In genomic region chr19:50835785-50836542, GRCh38 we compare ENCODE assay signal across 1 cellular context.
TF ChIP-seq lines count a peak whose summit lies in the region.

No MANE protein-coding gene starts in this region.

TF ChIP-seq in HepG2, 621 proteins besides CTCF, POLR2A, EP300 and RAD21 (continued from another document and continues in another):
- no peak for TF ChIP-seq NFIC (IDR thresholded peaks at IDR 0.05; ENCODE audit: low read length)
- TF ChIP-seq SNAPC5 (CRISPR knock-in tag; IDR thresholded peaks at IDR 0.05; ENCODE audit: borderline replicate concordance) = 0 out of 2 replicates have a peak, but pooled peaks have one; percentile 62
- peak; percentile 93 for TF ChIP-seq ZSCAN22 (CRISPR knock-in tag; IDR thresholded peaks at IDR 0.05)
- TF ChIP-seq RXRB (CRISPR knock-in tag; IDR thresholded peaks at IDR 0.05; ENCODE audit: borderline replicate concordance) = no peak
- no peak for TF ChIP-seq KLF13 (CRISPR knock-in tag; IDR thresholded peaks at IDR 0.05)
- no peak for TF ChIP-seq ZBTB46 (CRISPR knock-in tag; IDR thresholded peaks at IDR 0.05; ENCODE audit: borderline replicate concordance)
- no peak for TF ChIP-seq RCOR2 (CRISPR knock-in tag; IDR thresholded peaks at IDR 0.05)
- no peak for TF ChIP-seq ZNF775 (CRISPR knock-in tag; IDR thresholded peaks at IDR 0.05; ENCODE audit: borderline replicate concordance)
- no peak for TF ChIP-seq ZEB1 (IDR thresholded peaks at IDR 0.05; ENCODE audit: insufficient replicate concordance, low read depth)
- no peak for TF ChIP-seq NONO (IDR thresholded peaks at IDR 0.05)
- TF ChIP-seq NONO (CRISPR knock-in tag; conservative IDR thresholded peaks at IDR 0.05) = no peak
- TF ChIP-seq ZBTB7A (CRISPR knock-in tag; IDR thresholded peaks at IDR 0.05) = peak; percentile 56; the same call in 1 of the 2 replicates
- TF ChIP-seq HNF4A (CRISPR knock-in tag; IDR thresholded peaks at IDR 0.05) = no peak
- TF ChIP-seq ZNF652 (CRISPR knock-in tag; IDR thresholded peaks at IDR 0.05; ENCODE audit: borderline replicate concordance, low read depth) = no peak
- TF ChIP-seq ATAD3A (CRISPR knock-in tag; IDR thresholded peaks at IDR 0.05) = no peak
- TF ChIP-seq THRA (CRISPR knock-in tag; IDR thresholded peaks at IDR 0.05; ENCODE audit: borderline replicate concordance) = no peak
- no peak for TF ChIP-seq HES4 (CRISPR knock-in tag; IDR thresholded peaks at IDR 0.05; ENCODE audit: borderline replicate concordance)
- no peak for TF ChIP-seq AHR (CRISPR knock-in tag; IDR thresholded peaks at IDR 0.05)
- TF ChIP-seq ZNF18 (CRISPR knock-in tag; IDR thresholded peaks at IDR 0.05; ENCODE audit: insufficient replicate concordance) = no peak
- no peak for TF ChIP-seq ARNT2 (CRISPR knock-in tag; IDR thresholded peaks at IDR 0.05; ENCODE audit: low read depth)
- no peak for TF ChIP-seq DPF2 (CRISPR knock-in tag; IDR thresholded peaks at IDR 0.05; ENCODE audit: borderline replicate concordance, low read depth)
- TF ChIP-seq ZNF619 (CRISPR knock-in tag; IDR thresholded peaks at IDR 0.05) = 0 out of 2 replicates have a peak, but pooled peaks have one; percentile 29
- no peak for TF ChIP-seq TMF1 (CRISPR knock-in tag; IDR thresholded peaks at IDR 0.05; ENCODE audit: low read depth)
- no peak for TF ChIP-seq ZNF362 (CRISPR knock-in tag; IDR thresholded peaks at IDR 0.05; ENCODE audit: borderline replicate concordance)
- no peak for TF ChIP-seq TBP (CRISPR knock-in tag; IDR thresholded peaks at IDR 0.05)
- TF ChIP-seq ZNF562 (CRISPR knock-in tag; IDR thresholded peaks at IDR 0.05; ENCODE audit: borderline replicate concordance) = no peak
- TF ChIP-seq ARHGAP35 (CRISPR knock-in tag; IDR thresholded peaks at IDR 0.05; ENCODE audit: borderline replicate concordance) = no peak
- no peak for TF ChIP-seq ZBTB20 (CRISPR knock-in tag; IDR thresholded peaks at IDR 0.05; ENCODE audit: borderline replicate concordance, low read depth)
- TF ChIP-seq ZBTB39 (CRISPR knock-in tag; IDR thresholded peaks at IDR 0.05) = no peak
- TF ChIP-seq XBP1 (CRISPR knock-in tag; IDR thresholded peaks at IDR 0.05) = no peak
- no peak for TF ChIP-seq ZBTB34 (CRISPR knock-in tag; IDR thresholded peaks at IDR 0.05)
- no peak for TF ChIP-seq KMT2A (CRISPR knock-in tag; IDR thresholded peaks at IDR 0.05)
- no peak for TF ChIP-seq HMGA1 (CRISPR knock-in tag; conservative IDR thresholded peaks at IDR 0.05)
- no peak for TF ChIP-seq ZNF710 (CRISPR knock-in tag; IDR thresholded peaks at IDR 0.05; ENCODE audit: borderline replicate concordance)
- TF ChIP-seq ZNF205 (CRISPR knock-in tag; IDR thresholded peaks at IDR 0.05) = 0 out of 2 replicates have a peak, but pooled peaks have one; percentile 16
- peak; percentile 64 for TF ChIP-seq SP5 (CRISPR knock-in tag; IDR thresholded peaks at IDR 0.05; ENCODE audit: borderline replicate concordance, low read depth)
- peak; percentile 72 for TF ChIP-seq UBTF (CRISPR knock-in tag; IDR thresholded peaks at IDR 0.05)
- TF ChIP-seq CREBL2 (CRISPR knock-in tag; IDR thresholded peaks at IDR 0.05; ENCODE audit: borderline replicate concordance) = no peak
- TF ChIP-seq NRL (CRISPR knock-in tag; IDR thresholded peaks at IDR 0.05; ENCODE audit: borderline replicate concordance) = no peak
- no peak for TF ChIP-seq ZNF430 (CRISPR knock-in tag; IDR thresholded peaks at IDR 0.05)
- TF ChIP-seq LCORL (IDR thresholded peaks at IDR 0.05) = no peak
- TF ChIP-seq LCORL (CRISPR knock-in tag; IDR thresholded peaks at IDR 0.05) = no peak
- TF ChIP-seq ZNF329 (CRISPR knock-in tag; IDR thresholded peaks at IDR 0.05; ENCODE audit: low read depth) = 0 out of 2 replicates have a peak, but pooled peaks have one; percentile 42
- TF ChIP-seq ZNF704 (CRISPR knock-in tag; IDR thresholded peaks at IDR 0.05; ENCODE audit: borderline replicate concordance) = no peak
- TF ChIP-seq ZNF737 (CRISPR knock-in tag; IDR thresholded peaks at IDR 0.05; ENCODE audit: borderline replicate concordance) = no peak
- TF ChIP-seq PCBP1 (IDR thresholded peaks at IDR 0.05; ENCODE audit: borderline replicate concordance, low read depth, low read length) = no peak
- no peak for TF ChIP-seq NCOR1 (IDR thresholded peaks at IDR 0.05; ENCODE audit: borderline replicate concordance, low read length)
- TF ChIP-seq SOX13 (IDR thresholded peaks at IDR 0.05) = no peak
- TF ChIP-seq SOX13 (CRISPR knock-in tag; conservative IDR thresholded peaks at IDR 0.05 in 1 of 2, IDR thresholded peaks at IDR 0.05 in 1 of 2) = no peak
- TF ChIP-seq MED8 (CRISPR knock-in tag; IDR thresholded peaks at IDR 0.05; ENCODE audit: insufficient replicate concordance) = no peak
- TF ChIP-seq ZNF143 (CRISPR knock-in tag; IDR thresholded peaks at IDR 0.05) = no peak
- TF ChIP-seq ZMYM4 (CRISPR knock-in tag; IDR thresholded peaks at IDR 0.05) = peak; percentile 33; the same call in 1 of the 2 replicates
- no peak for TF ChIP-seq POGZ (CRISPR knock-in tag; IDR thresholded peaks at IDR 0.05)
- TF ChIP-seq HIVEP1 (CRISPR knock-in tag; IDR thresholded peaks at IDR 0.05) = no peak
- 0 out of 2 replicates have a peak, but pooled peaks have one; percentile 14 for TF ChIP-seq ZFP82 (CRISPR knock-in tag; IDR thresholded peaks at IDR 0.05; ENCODE audit: borderline replicate concordance)
- TF ChIP-seq MXD1 (CRISPR knock-in tag; IDR thresholded peaks at IDR 0.05) = no peak
- TF ChIP-seq HOXA9 (CRISPR knock-in tag; IDR thresholded peaks at IDR 0.05; ENCODE audit: borderline replicate concordance) = no peak
- no peak for TF ChIP-seq JARID2 (CRISPR knock-in tag; IDR thresholded peaks at IDR 0.05; ENCODE audit: insufficient replicate concordance)
